In genomic region chr10:130493021-130493420, GRCh38 we compare ENCODE assay signal across 19 cellular contexts.
"Had no signal": no experiment of that assay in that cellular context is flagged by ENCODE, and none has a peak within 500 bp of the region (broad histone marks: within the 10 kb centered on the region; RNA-seq: fewer than 3 reads in every experiment).

No MANE protein-coding gene starts in this region.

- H3K9me3 ChIP-seq: colonic mucosa, gastrocnemius medialis, neutrophil, pancreas, transverse colon, vagina had no signal

- H3K4me2 ChIP-seq: hepatocyte had no signal

- H3K4me3 ChIP-seq: colonic mucosa, gastrocnemius medialis, hepatocyte, pancreas, skin epidermis, transverse colon, vagina had no signal

- ATAC-seq: gastrocnemius medialis; left lobe of liver; pancreas; stimulated activated naive B cell treated with anti-CD40 and anti-IgM and Interleukin-4, amounts not matched to agents 10 μg/mL and 1 μg/mL and 100 μg/mL, for 72 hours had no signal

- H3K4me1 ChIP-seq: colonic mucosa, gastrocnemius medialis, pancreas, transverse colon, vagina had no signal

- H2AFZ ChIP-seq: hepatocyte had no signal

- H3K79me2 ChIP-seq: hepatocyte had no signal

- H3K27ac ChIP-seq: colonic mucosa, epithelial cell of prostate, gastrocnemius medialis, hepatocyte, neutrophil, pancreas, skin epidermis, transverse colon, vagina had no signal

- DNase-seq: colonic mucosa; effector CD8-positive, alpha-beta T cell; foreskin fibroblast; gastrocnemius medialis; kidney; mesenchymal stem cell; midbrain; naive thymus-derived CD4-positive, alpha-beta T cell; stimulated activated CD4-positive, alpha-beta T cell treated with anti-CD3 and anti-CD28 coated beads, Interleukin-15, amount 100 ng/mL, for 24 hours; stimulated activated CD4-positive, alpha-beta T cell treated with anti-CD3 and anti-CD28 coated beads, Interleukin-2, amount 100 ng/mL, for 48 hours; stimulated activated naive B cell treated with anti-CD40 and anti-IgM and Interleukin-4, amounts not matched to agents 10 μg/mL and 1 μg/mL and 100 μg/mL, for 72 hours; transverse colon had no signal

- H3K36me3 ChIP-seq: colonic mucosa, gastrocnemius medialis, neutrophil, pancreas, transverse colon, vagina had no signal

- H3K27me3 ChIP-seq: colonic mucosa, gastrocnemius medialis, hepatocyte, neutrophil, pancreas, transverse colon, vagina had no signal
